Comparison of ENCODE assay signal across 8 cellular contexts in the genomic region with DNA sequence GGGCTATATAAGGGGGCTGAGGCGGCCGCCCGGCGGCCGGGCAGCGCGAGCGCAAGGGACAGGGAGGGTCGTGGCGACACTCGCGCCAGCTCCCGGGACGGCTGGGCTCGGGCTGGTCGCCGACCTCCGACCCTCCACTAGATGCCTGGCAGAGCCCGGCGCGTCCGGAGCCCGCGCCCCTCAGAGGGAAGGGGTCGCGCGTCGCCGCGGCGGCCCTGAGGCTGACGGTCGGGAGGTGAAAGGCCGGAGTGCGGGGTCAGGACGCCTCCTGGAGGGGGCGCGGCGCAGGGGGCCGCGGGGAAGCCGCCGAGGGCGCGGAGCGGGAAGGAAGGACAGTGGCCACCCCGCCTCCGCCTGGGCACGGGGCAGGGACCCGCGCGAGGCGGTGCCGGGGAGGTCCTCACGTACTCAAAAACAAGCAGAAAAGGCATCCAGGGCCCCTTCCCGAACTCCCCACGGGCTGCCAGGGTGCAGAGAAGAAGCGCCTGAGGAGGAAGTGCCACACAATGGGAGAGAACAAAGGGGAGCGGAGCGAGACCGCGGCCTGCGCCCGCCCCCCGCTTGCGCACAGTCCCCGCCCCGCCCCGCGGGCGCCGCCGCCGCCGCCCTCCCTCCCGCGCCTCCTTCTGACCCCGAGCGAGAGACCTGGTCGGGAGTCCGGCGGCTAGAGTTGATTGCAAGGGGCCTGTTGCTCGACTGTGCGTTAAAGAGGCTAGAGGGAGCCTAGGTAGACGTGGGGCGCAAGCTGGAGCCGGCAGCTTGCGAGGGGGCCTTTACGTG. TPM values are rescaled to one million over a fixed set of nuclear protein-coding genes. Genes with fewer than 3 reads are reported as not detected.
DNase-seq lines count a peak whose midpoint lies in the region; ATAC-seq and TF ChIP-seq lines count a peak whose summit lies in the region.

No MANE protein-coding gene starts in this region.

- H3K4me1 Mint-ChIP-seq in CD4-positive, CD25-positive, alpha-beta regulatory T cell: peaks cover 10 to 50% (median 20%) of the 10 kb centered on the region in 4 donors
- peaks cover 47% of the 10 kb centered on the region for H3K4me1 Mint-ChIP-seq in mesothelial cell of epicardium

- H3K9me3 ChIP-seq in CD4-positive, CD25-positive, alpha-beta regulatory T cell (ENCODE audit: control insufficient read depth in 2 of 2, low read length in 2 of 2): no peaks in the 10 kb centered on the region

- H3K27me3 Mint-ChIP-seq in CD4-positive, CD25-positive, alpha-beta regulatory T cell: peaks cover 10% of the 10 kb centered on the region
- H3K27me3 Mint-ChIP-seq in mesothelial cell of epicardium (ENCODE audit: low read depth): no peaks in the 10 kb centered on the region

- H3K27ac Mint-ChIP-seq in CD4-positive, CD25-positive, alpha-beta regulatory T cell: peak overlapping the region; percentile 97 to 99 (median 99)
- peak overlapping the region; percentile 99 for H3K27ac Mint-ChIP-seq in mesothelial cell of epicardium

- H3K4me1 ChIP-seq in CD4-positive, CD25-positive, alpha-beta regulatory T cell (ENCODE audit: control insufficient read depth, insufficient read depth, low read length, poor library complexity, severe bottlenecking): peaks cover 10% of the 10 kb centered on the region

- peaks cover 5% of the 10 kb centered on the region for H3K27me3 ChIP-seq in CD4-positive, CD25-positive, alpha-beta regulatory T cell (ENCODE audit: control insufficient read depth, insufficient read depth, low read length)

- peak; percentile 43 to 49 for ATAC-seq in CD4-positive, CD25-positive, alpha-beta regulatory T cell (ENCODE audit: low read depth in 2 of 2)
- ATAC-seq in GM19328 (IDR thresholded peaks at IDR 0.05; ENCODE audit: unreplicated experiment) (peak; percentile 48), HG03432 (IDR thresholded peaks at IDR 0.05; ENCODE audit: unreplicated experiment) (peak; percentile 61)

- H3K36me3 ChIP-seq in CD4-positive, CD25-positive, alpha-beta regulatory T cell (ENCODE audit: control insufficient read depth, insufficient read depth, low read length): no peaks in the 10 kb centered on the region

- peaks cover 0 to 2% (median 0%) of the 10 kb centered on the region in 7 donors for H3K9me3 Mint-ChIP-seq in CD4-positive, CD25-positive, alpha-beta regulatory T cell
- H3K9me3 Mint-ChIP-seq in mesothelial cell of epicardium: peaks cover 13% of the 10 kb centered on the region

- H3K4me3 Mint-ChIP-seq in CD4-positive, CD25-positive, alpha-beta regulatory T cell: peak overlapping the region; percentile 95 to 99 (median 98)
- H3K4me3 Mint-ChIP-seq in mesothelial cell of epicardium: peak overlapping the region; percentile 82

- DNase-seq in CD4-positive, CD25-positive, alpha-beta regulatory T cell: peak; percentile 64 to 82 (median 65)
- DNase-seq in NCI-H82 treated with DMSO at 0.1 percent for 48 hours (lab: John Stamatoyannopoulos, UW; ENCODE audit: unreplicated experiment) (peak; percentile 60), activated T-cell treated with anti-CD3 and anti-CD28 coated beads for 24 hours (ENCODE audit: low read depth) (peak; percentile 48), epidermal melanocyte (ENCODE audit: insufficient read length, low spot score) (peak; percentile 49), mesothelial cell of epicardium (ENCODE audit: low spot score in 2 of 2, unreplicated experiment in 2 of 2) (peak; percentile 53 to 71)
- DNase-seq in stimulated activated CD8-positive, alpha-beta memory T cell treated with anti-CD3 and anti-CD28 coated beads, Interleukin-7, amount 100 ng/mL, for 1 hour (ENCODE audit: low read depth in 2 of 2): peak; percentile 32 to 35

- H3K4me3 ChIP-seq in CD4-positive, CD25-positive, alpha-beta regulatory T cell (ENCODE audit: low read depth, low read length): peak overlapping the region; percentile 96

- no peaks in the 10 kb centered on the region for H3K36me3 Mint-ChIP-seq in CD4-positive, CD25-positive, alpha-beta regulatory T cell
- H3K36me3 Mint-ChIP-seq in mesothelial cell of epicardium: peaks cover 3% of the 10 kb centered on the region

- peak overlapping the region; percentile 98 for H3K27ac ChIP-seq in CD4-positive, CD25-positive, alpha-beta regulatory T cell (ENCODE audit: insufficient read depth, low read length, poor library complexity, severe bottlenecking)

- TF ChIP-seq CTCF in mesothelial cell of epicardium (IDR thresholded peaks at IDR 0.05; ENCODE audit: unreplicated experiment): peak; percentile 44

RNA-seq across cellular contexts. Expression of gene KLF7, which starts 0.8 kb away (rescaled TPM):
- 64.3 TPM for total RNA-seq in CD4-positive, CD25-positive, alpha-beta regulatory T cell
- 10 to 100 TPM in 1 of 4 donors, 1 to 10 TPM in 3; 5.9 to 10.7 (median 8.8) TPM for polyA plus RNA-seq in CD4-positive, CD25-positive, alpha-beta regulatory T cell
- total RNA-seq in mesothelial cell of epicardium: 16.2 to 17.8 TPM (median 16.9 TPM) in 3 replicates

Comparison
In these comparisons a context has a peak if more than half of its experiments do, and no peak if none do; other contexts are left out.
1. Peak in every context shown above with its lines: DNase-seq, ATAC-seq, H3K4me3 ChIP-seq and H3K27ac ChIP-seq.